ENCODE assay signal across 16 cellular contexts in the genomic region with DNA sequence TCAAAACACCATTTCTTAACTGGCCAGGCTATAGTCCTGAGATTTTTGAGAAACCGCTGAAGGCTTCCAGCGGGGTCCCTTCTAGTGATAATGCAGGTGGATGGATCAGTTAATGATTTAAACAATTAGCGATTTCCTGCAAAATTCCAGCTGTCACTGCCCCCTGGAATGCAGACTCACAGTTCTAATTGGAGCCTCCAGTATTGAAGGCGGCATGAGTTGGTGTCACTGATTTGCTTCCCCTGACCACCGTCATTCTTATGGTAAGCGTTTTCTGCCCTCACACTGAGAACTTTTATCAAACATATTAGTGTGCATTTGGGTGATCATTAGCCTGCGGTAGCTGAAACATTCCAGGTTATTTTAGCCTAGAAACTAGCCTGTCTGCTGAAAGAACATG.
DNase-seq lines count a peak whose midpoint lies in the region; ATAC-seq, FAIRE-seq and TF ChIP-seq lines count a peak whose summit lies in the region.
"Had no signal": no experiment of that assay in that cellular context is flagged by ENCODE, and none has a peak within 500 bp of the region (broad histone marks: within the 10 kb centered on the region; RNA-seq: fewer than 3 reads in every experiment).

No MANE protein-coding gene starts in this region.

- peaks cover 16% of the 10 kb centered on the region for H3K36me3 Mint-ChIP-seq in WTC11
- H3K36me3 Mint-ChIP-seq: CD4-positive, CD25-positive, alpha-beta regulatory T cell had no signal

- no peaks in the 10 kb centered on the region for H3K27me3 Mint-ChIP-seq in WTC11 (ENCODE audit: low read depth)
- H3K27me3 Mint-ChIP-seq: CD4-positive, CD25-positive, alpha-beta regulatory T cell had no signal

- no peaks in the 10 kb centered on the region for H3K4me1 ChIP-seq in A549
- no peaks in the 10 kb centered on the region for H3K4me1 ChIP-seq in body of pancreas
- H3K4me1 ChIP-seq: BLaER1 treated with 17β-estradiol and CSF1 and Interleukin-3, amounts not matched to agents 10 nM and 100 nM; HAP-1 had no signal

- peaks cover 7% of the 10 kb centered on the region for H3K9me3 Mint-ChIP-seq in WTC11
- H3K9me3 Mint-ChIP-seq: CD4-positive, CD25-positive, alpha-beta regulatory T cell had no signal

- TF ChIP-seq POLR2A in A549 (IDR thresholded peaks at IDR 0.05; ENCODE audit: low read length) (no peak), body of pancreas (IDR thresholded peaks at IDR 0.05) (no peak)

- H3K4me3 Mint-ChIP-seq in WTC11: 0 out of 2 replicates have a peak overlapping the region, but pooled peaks have one; percentile 57
- H3K4me3 Mint-ChIP-seq: CD4-positive, CD25-positive, alpha-beta regulatory T cell had no signal

- intact Hi-C loops in body of pancreas (cut with DNase I): no loop called here

- ATAC-seq in A549 (no peak), WTC11 (peak; percentile 85), GM18858 (IDR thresholded peaks at IDR 0.05; ENCODE audit: unreplicated experiment) (no peak), body of pancreas (no peak)
- ATAC-seq: HepG2 had no signal

- peak overlapping the region; percentile 99 for H3K27ac Mint-ChIP-seq in WTC11
- H3K27ac Mint-ChIP-seq: CD4-positive, CD25-positive, alpha-beta regulatory T cell had no signal

- WGBS in A549 (ENCODE audit: missing lambda C conversion rate): 40% methylated on average over 7 of the region's 7 CpGs
- 56 to 68% methylated on average over 7 of the region's 7 CpGs for WGBS in body of pancreas, 2 donors

- H3K27ac ChIP-seq in A549: no peak overlapping the region
- no peak overlapping the region for H3K27ac ChIP-seq in body of pancreas
- H3K27ac ChIP-seq: 22Rv1; BLaER1 treated with 17β-estradiol and CSF1 and Interleukin-3, amounts not matched to agents 10 nM and 100 nM had no signal

- DNase-seq in A549 (ENCODE audit: low read depth in 1 of 2, low spot score in 1 of 2) (no peak), WTC11 (ENCODE audit: low spot score) (peak; percentile 30), iPS DF 19.7 (ENCODE audit: low read depth, low spot score) (peak; percentile 50), left kidney (ENCODE audit: low read depth, low spot score) (peak; percentile 1), NCI-H1417 (lab: John Stamatoyannopoulos, UW) (no peak), body of pancreas (no peak), mucosa of gallbladder (ENCODE audit: low spot score) (no peak)
- DNase-seq: CD4-positive, CD25-positive, alpha-beta regulatory T cell; DMS53; GF-D8; GOT3 had no signal

- H3K4me1 Mint-ChIP-seq in WTC11: peaks cover 61% of the 10 kb centered on the region

- TF ChIP-seq RAD21 in A549 (conservative IDR thresholded peaks at IDR 0.05 in 1 of 2, IDR thresholded peaks at IDR 0.05 in 1 of 2): no peak

- POLR2A ChIA-PET in A549 (lab: Yijun Ruan, JAX): no interaction called here
- POLR2A ChIA-PET in WTC11 (lab: Charles Lee): no interaction called here

- H3K27me3 ChIP-seq in body of pancreas: no peaks in the 10 kb centered on the region
- H3K27me3 ChIP-seq: BLaER1 treated with 17β-estradiol and CSF1 and Interleukin-3, amounts not matched to agents 10 nM and 100 nM had no signal

- H3K4me3 ChIP-seq in A549 (no peak overlapping the region), body of pancreas (no peak overlapping the region)
- H3K4me3 ChIP-seq: BLaER1 treated with 17β-estradiol and CSF1 and Interleukin-3, amounts not matched to agents 10 nM and 100 nM; HAP-1 had no signal

- FAIRE-seq in A549 (lab: Jason Lieb, UNC): peak; percentile 46

- no peak for TF ChIP-seq CTCF in A549 (IDR thresholded peaks at IDR 0.05)
- no peak for TF ChIP-seq CTCF in WTC11 (IDR thresholded peaks at IDR 0.05)
- TF ChIP-seq CTCF in body of pancreas (IDR thresholded peaks at IDR 0.05): no peak

- no peak overlapping the region for H3K4me2 ChIP-seq in A549
- H3K4me2 ChIP-seq: BLaER1 treated with 17β-estradiol and CSF1 and Interleukin-3, amounts not matched to agents 10 nM and 100 nM had no signal

- no peak for TF ChIP-seq EP300 in A549 (IDR thresholded peaks at IDR 0.05)

- H3K9me3 ChIP-seq in A549: no peaks in the 10 kb centered on the region
- H3K9me3 ChIP-seq in body of pancreas: no peaks in the 10 kb centered on the region
- H3K9me3 ChIP-seq: BLaER1 treated with 17β-estradiol and CSF1 and Interleukin-3, amounts not matched to agents 10 nM and 100 nM; HAP-1 had no signal

- CTCF ChIA-PET in A549 (lab: Yijun Ruan, JAX): no interaction called here
- CTCF ChIA-PET in WTC11 (lab: Charles Lee): no interaction called here

- H3K36me3 ChIP-seq in body of pancreas (replicated peaks in 1 of 2; ENCODE audit: insufficient read depth in 1 of 2, low read depth in 2 of 2): no peaks in the 10 kb centered on the region
- H3K36me3 ChIP-seq: BLaER1 treated with 17β-estradiol and CSF1 and Interleukin-3, amounts not matched to agents 10 nM and 100 nM; HAP-1 had no signal

TF ChIP-seq in A549, 52 proteins besides CTCF, POLR2A, EP300 and RAD21 (continues in another document):
- TF ChIP-seq BCL3 (IDR thresholded peaks at IDR 0.05) (no peak), CBX8 (IDR thresholded peaks at IDR 0.05) (no peak), HOXA7 (CRISPR knock-in tag; IDR thresholded peaks at IDR 0.05) (no peak), RARB (CRISPR knock-in tag; IDR thresholded peaks at IDR 0.05) (no peak), JUN (IDR thresholded peaks at IDR 0.05) (no peak), FOXS1 (CRISPR knock-in tag; IDR thresholded peaks at IDR 0.05) (no peak), KDM5A (IDR thresholded peaks at IDR 0.05) (no peak), ZSCAN20 (CRISPR knock-in tag; IDR thresholded peaks at IDR 0.05) (no peak), TP53 (CRISPR knock-in tag; IDR thresholded peaks at IDR 0.05) (no peak), CHD4 (IDR thresholded peaks at IDR 0.05; ENCODE audit: borderline replicate concordance) (no peak), MAZ (IDR thresholded peaks at IDR 0.05; ENCODE audit: borderline replicate concordance, low read depth, low read length) (no peak)
- TF ChIP-seq, protein P1, sequence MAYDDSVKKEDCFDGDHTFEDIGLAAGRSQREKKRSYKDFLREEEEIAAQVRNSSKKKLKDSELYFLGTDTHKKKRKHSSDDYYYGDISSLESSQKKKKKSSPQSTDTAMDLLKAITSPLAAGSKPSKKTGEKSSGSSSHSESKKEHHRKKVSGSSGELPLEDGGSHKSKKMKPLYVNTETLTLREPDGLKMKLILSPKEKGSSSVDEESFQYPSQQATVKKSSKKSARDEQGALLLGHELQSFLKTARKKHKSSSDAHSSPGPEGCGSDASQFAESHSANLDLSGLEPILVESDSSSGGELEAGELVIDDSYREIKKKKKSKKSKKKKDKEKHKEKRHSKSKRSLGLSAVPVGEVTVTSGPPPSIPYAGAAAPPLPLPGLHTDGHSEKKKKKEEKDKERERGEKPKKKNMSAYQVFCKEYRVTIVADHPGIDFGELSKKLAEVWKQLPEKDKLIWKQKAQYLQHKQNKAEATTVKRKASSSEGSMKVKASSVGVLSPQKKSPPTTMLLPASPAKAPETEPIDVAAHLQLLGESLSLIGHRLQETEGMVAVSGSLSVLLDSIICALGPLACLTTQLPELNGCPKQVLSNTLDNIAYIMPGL (CRISPR knock-in tag; IDR thresholded peaks at IDR 0.05; ENCODE audit: borderline replicate concordance): no peak

TF ChIP-seq in WTC11, 78 proteins besides CTCF, POLR2A, EP300 and RAD21:
- TF ChIP-seq ZNF416 (CRISPR knock-in tag; IDR thresholded peaks at IDR 0.05): no peak
- TF ChIP-seq TEAD1 (CRISPR knock-in tag; IDR thresholded peaks at IDR 0.05): peak; percentile 61; the same call in 1 of the 2 replicates

Comparison
In these comparisons a context has a peak if more than half of its experiments do, and no peak if none do; other contexts are left out.
1. DNase-seq: peak in WTC11 (single experiment), iPS DF 19.7 (single experiment) and left kidney (single experiment); none in A549 (0 of 2), NCI-H1417 (0 of 3), body of pancreas (0 of 4) and mucosa of gallbladder (single experiment).